14 cellular contexts compared by ENCODE assay signal in the genomic region with DNA sequence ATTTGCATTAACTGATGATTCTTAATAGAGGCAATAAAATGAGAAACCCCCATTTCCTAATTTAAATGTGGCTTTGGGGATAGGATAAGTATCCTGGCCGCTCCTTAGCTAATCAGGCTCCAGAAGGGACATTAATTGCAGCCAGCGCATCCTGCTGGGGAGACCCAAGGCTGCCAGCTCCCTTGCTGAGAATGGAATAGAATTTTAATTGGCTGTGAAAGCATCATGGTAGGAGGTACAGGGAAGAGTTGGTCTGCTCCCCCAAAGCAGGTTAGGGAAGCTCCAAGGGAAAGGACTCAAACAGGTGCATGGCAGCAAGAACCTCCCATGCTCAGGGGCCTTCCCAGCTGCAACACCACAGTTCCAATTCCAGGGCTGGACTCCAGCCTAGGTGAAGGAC.
DNase-seq lines count a peak whose midpoint lies in the region; ATAC-seq and TF ChIP-seq lines count a peak whose summit lies in the region.
"Had no signal": no experiment of that assay in that cellular context is flagged by ENCODE, and none has a peak within 500 bp of the region (broad histone marks: within the 10 kb centered on the region; RNA-seq: fewer than 3 reads in every experiment).

No MANE protein-coding gene starts in this region.

- no peaks in the 10 kb centered on the region for H3F3A ChIP-seq in GM23338 (replicated peaks; ENCODE audit: low read depth)

- H3K36me3 ChIP-seq in GM23338 (ENCODE audit: insufficient read depth) (no peaks in the 10 kb centered on the region), endodermal cell (ENCODE audit: control insufficient read depth, insufficient read depth, low read length) (no peaks in the 10 kb centered on the region), SJCRH30 (no peaks in the 10 kb centered on the region)
- H3K36me3 ChIP-seq: BE2C had no signal

- intact Hi-C loops in Calu3 (cut with micrococcal nuclease; ENCODE audit: unreplicated experiment), result no loop called here

- H3K27me3 ChIP-seq in GM23338 (ENCODE audit: insufficient read depth), result no peaks in the 10 kb centered on the region
- H3K27me3 ChIP-seq in endodermal cell (ENCODE audit: control insufficient read depth, insufficient read depth, low read length, poor library complexity, severe bottlenecking), result no peaks in the 10 kb centered on the region
- no peaks in the 10 kb centered on the region for H3K27me3 ChIP-seq in SJCRH30
- H3K27me3 ChIP-seq: BE2C had no signal

- CTCF ChIA-PET in WTC11 (lab: Charles Lee), result interaction anchor here (0.6 to 5.0 kb wide), 5 partner anchors 17 to 467 kb away, joined by 3 to 38 read pairs (median 3); no protein-coding TSS in a partner anchor
- CTCF ChIA-PET in Calu3 (lab: Charles Lee), result interaction anchor here (0.6 kb wide), 1 partner anchor 38 kb away, joined by 3 read pairs; no protein-coding TSS in a partner anchor

- no peaks in the 10 kb centered on the region for H3K9me2 ChIP-seq in GM23338 (ENCODE audit: insufficient read depth)

- no peaks in the 10 kb centered on the region for H3K79me2 ChIP-seq in GM23338 (replicated peaks; ENCODE audit: insufficient read depth)

- no peak overlapping the region for H3K9ac ChIP-seq in endodermal cell (ENCODE audit: extremely low read depth, low read length, poor library complexity, severe bottlenecking)

- no TSS peak for BruUV-seq in Calu3 (replicated peaks; lab: Mats Ljungman, UMichigan)

- H3K4me1 ChIP-seq in GM23338 (ENCODE audit: insufficient read depth) (peaks cover 10% of the 10 kb centered on the region), endodermal cell (ENCODE audit: control insufficient read depth, insufficient read depth, low read length) (peaks cover 3% of the 10 kb centered on the region), SJCRH30 (peaks cover 5% of the 10 kb centered on the region; the same call in 1 of the 2 replicates)
- H3K4me1 ChIP-seq: BE2C had no signal

- H3K27ac Mint-ChIP-seq in GM23338, result no peak overlapping the region
- H3K27ac Mint-ChIP-seq in HFFc6, result peak overlapping the region; percentile 55; the same call in 1 of the 2 replicates
- no peak overlapping the region for H3K27ac Mint-ChIP-seq in WTC11
- no peak overlapping the region for H3K27ac Mint-ChIP-seq in endodermal cell
- H3K27ac Mint-ChIP-seq in Calu3 (ENCODE audit: unreplicated experiment), result no peak overlapping the region
- H3K27ac Mint-ChIP-seq: CD4-positive, alpha-beta memory T cell; IgD-negative memory B cell had no signal

- H4K20me1 ChIP-seq in GM23338 (replicated peaks; ENCODE audit: insufficient read depth), result no peaks in the 10 kb centered on the region

- H3K4me3 ChIP-seq in GM23338 (no peak overlapping the region), endodermal cell (ENCODE audit: low read length) (no peak overlapping the region), SJCRH30 (no peak overlapping the region)

- no peak overlapping the region for H2AFZ ChIP-seq in GM23338

- H3K36me3 Mint-ChIP-seq in GM23338 (ENCODE audit: low read depth), result no peaks in the 10 kb centered on the region
- H3K36me3 Mint-ChIP-seq in HFFc6 (ENCODE audit: low read depth), result peaks cover 57% of the 10 kb centered on the region
- 0 out of 2 replicates have a peak, but pooled peaks cover 2% of the 10 kb centered on the region for H3K36me3 Mint-ChIP-seq in WTC11
- H3K36me3 Mint-ChIP-seq in endodermal cell (ENCODE audit: low read depth), result peaks cover 2% of the 10 kb centered on the region
- no peaks in the 10 kb centered on the region for H3K36me3 Mint-ChIP-seq in Calu3 (ENCODE audit: insufficient read depth, unreplicated experiment)
- H3K36me3 Mint-ChIP-seq: CD4-positive, alpha-beta memory T cell; IgD-negative memory B cell had no signal

- peaks cover 34% of the 10 kb centered on the region for H3K4me1 Mint-ChIP-seq in GM23338
- H3K4me1 Mint-ChIP-seq in HFFc6 (ENCODE audit: low read depth), result peaks cover 94% of the 10 kb centered on the region
- peaks cover 33% of the 10 kb centered on the region for H3K4me1 Mint-ChIP-seq in WTC11
- H3K4me1 Mint-ChIP-seq in endodermal cell, result peaks cover 43% of the 10 kb centered on the region
- no peaks in the 10 kb centered on the region for H3K4me1 Mint-ChIP-seq in Calu3 (ENCODE audit: low read depth, unreplicated experiment)

- no peak overlapping the region for H3K4me3 Mint-ChIP-seq in GM23338
- H3K4me3 Mint-ChIP-seq in HFFc6, result no peak overlapping the region
- H3K4me3 Mint-ChIP-seq in WTC11, result no peak overlapping the region
- H3K4me3 Mint-ChIP-seq in endodermal cell, result no peak overlapping the region
- H3K4me3 Mint-ChIP-seq in Calu3 (ENCODE audit: low read depth, unreplicated experiment), result no peak overlapping the region
- H3K4me3 Mint-ChIP-seq: CD4-positive, alpha-beta memory T cell; IgD-negative memory B cell had no signal

- 58 to 100% methylated on average over 1 to 2 of the region's 2 CpGs for WGBS in endodermal cell (ENCODE audit: insufficient coverage in 1 of 2, insufficient read length in 1 of 2), 2 experiments

- H3K27ac ChIP-seq in GM23338 (ENCODE audit: low read depth), result no peak overlapping the region
- H3K27ac ChIP-seq in endodermal cell (ENCODE audit: low read depth, low read length), result no peak overlapping the region
- no peak overlapping the region for H3K27ac ChIP-seq in SJCRH30
- H3K27ac ChIP-seq: C4-2B had no signal

- H3K9me3 Mint-ChIP-seq in GM23338 (no peaks in the 10 kb centered on the region), HFFc6 (no peaks in the 10 kb centered on the region), WTC11 (no peaks in the 10 kb centered on the region; the same call in 1 of the 2 replicates), endodermal cell (no peaks in the 10 kb centered on the region), Calu3 (ENCODE audit: low read depth, unreplicated experiment) (no peaks in the 10 kb centered on the region)
- H3K9me3 Mint-ChIP-seq: IgD-negative memory B cell had no signal

- H3K9me3 ChIP-seq in endodermal cell (ENCODE audit: control insufficient read depth, low read length) (no peaks in the 10 kb centered on the region), SJCRH30 (replicated peaks) (no peaks in the 10 kb centered on the region)
- H3K9me3 ChIP-seq: BE2C had no signal

- POLR2A ChIA-PET in WTC11 (lab: Charles Lee), result no interaction called here

- peak; percentile 78 for ATAC-seq in GM23338
- peak; percentile 75 for ATAC-seq in WTC11
- ATAC-seq: HCT116 had no signal

- H3K4me2 ChIP-seq in GM23338, result no peak overlapping the region

- no peak for DNase-seq in GM23338 (ENCODE audit: low spot score)
- DNase-seq in HFFc6, result no peak
- no peak for DNase-seq in WTC11 (ENCODE audit: low spot score)
- peak; percentile 79 for DNase-seq in endodermal cell
- no peak for DNase-seq in SJCRH30
- DNase-seq in Calu3, result no peak
- no peak for DNase-seq in activated effector memory CD4-positive, alpha-beta T cell treated with Interleukin-2 at 50 U/mL for 16 hours
- DNase-seq: BE2C; CD4-positive, alpha-beta memory T cell; COR-L47; KG1 had no signal

- no peak for TF ChIP-seq CTCF in GM23338 (conservative IDR thresholded peaks at IDR 0.05; ENCODE audit: low read depth in 2 of 2)
- no peak for TF ChIP-seq CTCF in HFFc6 (IDR thresholded peaks at IDR 0.05)
- no peak for TF ChIP-seq CTCF in WTC11 (IDR thresholded peaks at IDR 0.05)
- TF ChIP-seq CTCF in endodermal cell (conservative IDR thresholded peaks at IDR 0.05), result peak; percentile 29
- TF ChIP-seq CTCF in Calu3 (IDR thresholded peaks at IDR 0.05; ENCODE audit: unreplicated experiment), result no peak

- H3K27me3 Mint-ChIP-seq in GM23338 (ENCODE audit: insufficient read depth, low read depth, poor library complexity), result peaks cover 5% of the 10 kb centered on the region
- peaks cover 3% of the 10 kb centered on the region; the same call in 1 of the 2 replicates for H3K27me3 Mint-ChIP-seq in HFFc6 (ENCODE audit: insufficient read depth)
- H3K27me3 Mint-ChIP-seq in WTC11 (ENCODE audit: low read depth), result peaks cover 19% of the 10 kb centered on the region
- peaks cover 2% of the 10 kb centered on the region for H3K27me3 Mint-ChIP-seq in endodermal cell (ENCODE audit: insufficient read depth)
- H3K27me3 Mint-ChIP-seq in Calu3 (ENCODE audit: unreplicated experiment), result peaks cover 54% of the 10 kb centered on the region

TF ChIP-seq in GM23338, 12 proteins besides CTCF, POLR2A, EP300 and RAD21 (continues in another document):
- TF ChIP-seq STAT1 (IDR thresholded peaks at IDR 0.05; ENCODE audit: unreplicated experiment) (no peak), ZNF114 (CRISPR knock-in tag; IDR thresholded peaks at IDR 0.05) (no peak), ZNF331 (CRISPR knock-in tag; IDR thresholded peaks at IDR 0.05; ENCODE audit: low read depth) (no peak), EZH2phosphoT487 (IDR thresholded peaks at IDR 0.05; ENCODE audit: unreplicated experiment) (no peak), EZH2 (IDR thresholded peaks at IDR 0.05; ENCODE audit: low read depth, unreplicated experiment) (no peak)
- TF ChIP-seq, protein P1, sequence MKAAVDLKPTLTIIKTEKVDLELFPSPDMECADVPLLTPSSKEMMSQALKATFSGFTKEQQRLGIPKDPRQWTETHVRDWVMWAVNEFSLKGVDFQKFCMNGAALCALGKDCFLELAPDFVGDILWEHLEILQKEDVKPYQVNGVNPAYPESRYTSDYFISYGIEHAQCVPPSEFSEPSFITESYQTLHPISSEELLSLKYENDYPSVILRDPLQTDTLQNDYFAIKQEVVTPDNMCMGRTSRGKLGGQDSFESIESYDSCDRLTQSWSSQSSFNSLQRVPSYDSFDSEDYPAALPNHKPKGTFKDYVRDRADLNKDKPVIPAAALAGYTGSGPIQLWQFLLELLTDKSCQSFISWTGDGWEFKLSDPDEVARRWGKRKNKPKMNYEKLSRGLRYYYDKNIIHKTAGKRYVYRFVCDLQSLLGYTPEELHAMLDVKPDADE (IDR thresholded peaks at IDR 0.05), result no peak

TF ChIP-seq in WTC11, 78 proteins besides CTCF, POLR2A, EP300 and RAD21:
- TF ChIP-seq JAZF1 (CRISPR knock-in tag; IDR thresholded peaks at IDR 0.05), result no peak
- TF ChIP-seq ZNF232 (CRISPR knock-in tag; IDR thresholded peaks at IDR 0.05), result no peak
- TF ChIP-seq CREB1 (CRISPR knock-in tag; IDR thresholded peaks at IDR 0.05), result no peak
- peak; percentile 47; the same call in 1 of the 2 replicates for TF ChIP-seq ZNF423 (CRISPR knock-in tag; IDR thresholded peaks at IDR 0.05)
- TF ChIP-seq TEAD1 (CRISPR knock-in tag; IDR thresholded peaks at IDR 0.05), result no peak
TF ChIP-seq in WTC11: peak in this region for 1.
